In genomic region chr10:127881262-127881661, GRCh38 we compare ENCODE assay signal across 24 cellular contexts. TPM values are rescaled to one million over a fixed set of nuclear protein-coding genes. Genes with fewer than 3 reads are reported as not detected.
A peak's percentile ranks its signal among the peaks of the same experiment; 100 is the strongest.
DNase-seq lines count a peak whose midpoint lies in the region; ATAC-seq and TF ChIP-seq lines count a peak whose summit lies in the region.
"Had no signal": no experiment of that assay in that cellular context is flagged by ENCODE, and none has a peak within 500 bp of the region (broad histone marks: within the 10 kb centered on the region; RNA-seq: fewer than 3 reads in every experiment).

No MANE protein-coding gene starts in this region.

- POLR2A ChIA-PET in CD8-positive, alpha-beta memory T cell (lab: Charles Lee) = no interaction called here

- H3K4me1 Mint-ChIP-seq in CD8-positive, alpha-beta memory T cell = peaks cover 1 to 6% (median 4%) of the 10 kb centered on the region in 3 donors

- peak; percentile 6 to 78 (median 76) for DNase-seq in Peyer's patch
- peak; percentile 79 for DNase-seq in hepatocyte (ENCODE audit: low spot score)
- DNase-seq in RKO (ENCODE audit: low spot score) = no peak
- DNase-seq in stimulated activated CD4-positive, alpha-beta T cell treated with anti-CD3 and anti-CD28 coated beads, Interleukin-4, amount 100 ng/mL, for 24 hours = no peak
- no peak for DNase-seq in CD8-positive, alpha-beta memory T cell
- DNase-seq: activated naive CD8-positive, alpha-beta T cell treated with anti-CD3 and anti-CD28 coated beads for 36 hours; CD4-positive, alpha-beta memory T cell; IMR-90; mammary epithelial cell; NCI-H187 treated with DMSO at 0.1 percent for 48 hours; SHP77 treated with DMSO at 0.1 percent for 48 hours had no signal

- H3K27ac ChIP-seq in 22Rv1 = peak overlapping the region; percentile 25; the same call in 1 of the 2 replicates
- H3K27ac ChIP-seq in Peyer's patch = peak overlapping the region; percentile 10 to 72 (median 41)
- peak overlapping the region; percentile 94 for H3K27ac ChIP-seq in hepatocyte
- peak overlapping the region; percentile 89 for H3K27ac ChIP-seq in neutrophil
- no peak overlapping the region for H3K27ac ChIP-seq in CD8-positive, alpha-beta memory T cell (ENCODE audit: low read depth, low read length)
- H3K27ac ChIP-seq: breast epithelium had no signal

- peaks cover 7% of the 10 kb centered on the region in 2 donors for H3K27me3 Mint-ChIP-seq in CD8-positive, alpha-beta memory T cell
- H3K27me3 Mint-ChIP-seq: activated naive CD8-positive, alpha-beta T cell treated with anti-CD3 and anti-CD28 coated beads for 36 hours had no signal

- CTCF ChIA-PET in CD8-positive, alpha-beta memory T cell (lab: Charles Lee) = no interaction called here

- no peaks in the 10 kb centered on the region for H3K9me2 ChIP-seq in hepatocyte (replicated peaks; ENCODE audit: insufficient read depth)

- H3K9me3 ChIP-seq in Peyer's patch = no peaks in the 10 kb centered on the region
- no peaks in the 10 kb centered on the region for H3K9me3 ChIP-seq in hepatocyte (ENCODE audit: low read depth)
- no peaks in the 10 kb centered on the region for H3K9me3 ChIP-seq in neutrophil
- no peaks in the 10 kb centered on the region for H3K9me3 ChIP-seq in CD8-positive, alpha-beta memory T cell (ENCODE audit: low read length)
- H3K9me3 ChIP-seq: breast epithelium had no signal

- no peak overlapping the region for H3K4me3 Mint-ChIP-seq in CD8-positive, alpha-beta memory T cell
- H3K4me3 Mint-ChIP-seq: activated naive CD8-positive, alpha-beta T cell treated with anti-CD3 and anti-CD28 coated beads for 36 hours; CD4-positive, alpha-beta memory T cell; natural killer cell treated with Interleukin-12 subunit alpha and Interleukin-12 subunit beta and Interleukin-15 and Interleukin-18, amount 100 ng/mL, for 72 hours; stimulated activated naive B cell treated with anti-CD40 and anti-IgM and Interleukin-4, amounts not matched to agents 10 μg/mL and 1 μg/mL and 100 μg/mL, for 72 hours; WTC11 had no signal

- H3K27ac Mint-ChIP-seq in CD8-positive, alpha-beta memory T cell = no peak overlapping the region
- H3K27ac Mint-ChIP-seq: natural killer cell treated with Interleukin-12 subunit alpha and Interleukin-12 subunit beta and Interleukin-15 and Interleukin-18, amount 100 ng/mL, for 72 hours; stimulated activated naive B cell treated with anti-CD40 and anti-IgM and Interleukin-4, amounts not matched to agents 10 μg/mL and 1 μg/mL and 100 μg/mL, for 72 hours; WTC11 had no signal

- peaks cover 0 to 27% (median 0%) of the 10 kb centered on the region in 3 donors for H3K36me3 ChIP-seq in Peyer's patch
- H3K36me3 ChIP-seq in hepatocyte (replicated peaks; ENCODE audit: insufficient read depth, low read depth) = no peaks in the 10 kb centered on the region
- H3K36me3 ChIP-seq in neutrophil = no peaks in the 10 kb centered on the region
- H3K36me3 ChIP-seq in CD8-positive, alpha-beta memory T cell (ENCODE audit: insufficient read depth, low read length) = no peaks in the 10 kb centered on the region
- H3K36me3 ChIP-seq: breast epithelium had no signal

- H3K4me3 ChIP-seq in Peyer's patch = peak overlapping the region in 1 of 4 donors; percentile 6
- no peak overlapping the region for H3K4me3 ChIP-seq in hepatocyte
- peak overlapping the region; percentile 5 to 48 for H3K4me3 ChIP-seq in neutrophil (ENCODE audit: low read depth in 1 of 2, low read length in 1 of 2)
- H3K4me3 ChIP-seq in CD8-positive, alpha-beta memory T cell (ENCODE audit: low read length) = no peak overlapping the region
- H3K4me3 ChIP-seq: breast epithelium had no signal

- TF ChIP-seq CTCF in 22Rv1 (IDR thresholded peaks at IDR 0.05) (no peak), Peyer's patch (IDR thresholded peaks at IDR 0.05) (no peak), hepatocyte (IDR thresholded peaks at IDR 0.05; ENCODE audit: poor library complexity) (no peak), neutrophil (IDR thresholded peaks at IDR 0.05) (no peak)

- H3K4me2 ChIP-seq in hepatocyte = peak overlapping the region; percentile 51

- H3K9me3 Mint-ChIP-seq in CD8-positive, alpha-beta memory T cell = no peaks in the 10 kb centered on the region
- H3K9me3 Mint-ChIP-seq: activated naive CD8-positive, alpha-beta T cell treated with anti-CD3 and anti-CD28 coated beads for 36 hours; CD4-positive, alpha-beta memory T cell; natural killer cell treated with Interleukin-12 subunit alpha and Interleukin-12 subunit beta and Interleukin-15 and Interleukin-18, amount 100 ng/mL, for 72 hours; stimulated activated naive B cell treated with anti-CD40 and anti-IgM and Interleukin-4, amounts not matched to agents 10 μg/mL and 1 μg/mL and 100 μg/mL, for 72 hours; WTC11 had no signal

- H3K79me2 ChIP-seq in hepatocyte = peaks cover 15% of the 10 kb centered on the region

- no peaks in the 10 kb centered on the region for H3K36me3 Mint-ChIP-seq in CD8-positive, alpha-beta memory T cell
- H3K36me3 Mint-ChIP-seq: activated naive CD8-positive, alpha-beta T cell treated with anti-CD3 and anti-CD28 coated beads for 36 hours; CD4-positive, alpha-beta memory T cell; natural killer cell treated with Interleukin-12 subunit alpha and Interleukin-12 subunit beta and Interleukin-15 and Interleukin-18, amount 100 ng/mL, for 72 hours; stimulated activated naive B cell treated with anti-CD40 and anti-IgM and Interleukin-4, amounts not matched to agents 10 μg/mL and 1 μg/mL and 100 μg/mL, for 72 hours; WTC11 had no signal

- no peak for TF ChIP-seq POLR2A in Peyer's patch (IDR thresholded peaks at IDR 0.05)

- peaks cover 4 to 60% (median 11%) of the 10 kb centered on the region in 4 donors for H3K4me1 ChIP-seq in Peyer's patch
- peaks cover 18% of the 10 kb centered on the region for H3K4me1 ChIP-seq in hepatocyte (ENCODE audit: insufficient read depth)
- H3K4me1 ChIP-seq in neutrophil (ENCODE audit: control insufficient read depth in 1 of 2, insufficient read depth in 1 of 2, low read depth in 1 of 2, low read length in 1 of 2) = peaks cover 56 to 57% of the 10 kb centered on the region in 2 experiments
- no peaks in the 10 kb centered on the region for H3K4me1 ChIP-seq in CD8-positive, alpha-beta memory T cell (ENCODE audit: insufficient read depth, low read length)
- H3K4me1 ChIP-seq: breast epithelium had no signal

- WGBS in hepatocyte (ENCODE audit: low lambda C conversion rate, missing lambda C conversion rate) = 84% methylated on average over 8 of the region's 8 CpGs

- no peak for ATAC-seq in GM18511 (IDR thresholded peaks at IDR 0.05; ENCODE audit: unreplicated experiment)
- ATAC-seq: WTC11 had no signal

- H2AFZ ChIP-seq in hepatocyte = no peak overlapping the region

- H4K20me1 ChIP-seq in hepatocyte (ENCODE audit: insufficient read depth, poor library complexity, severe bottlenecking) = no peaks in the 10 kb centered on the region

- H3K27me3 ChIP-seq in Peyer's patch (no peaks in the 10 kb centered on the region), hepatocyte (no peaks in the 10 kb centered on the region), neutrophil (no peaks in the 10 kb centered on the region)
- no peaks in the 10 kb centered on the region for H3K27me3 ChIP-seq in CD8-positive, alpha-beta memory T cell (ENCODE audit: insufficient read depth, low read length, poor library complexity, severe bottlenecking)
- H3K27me3 ChIP-seq: breast epithelium had no signal

RNA-seq across cellular contexts. Expression of gene CLRN3, which starts 11.5 kb away (rescaled TPM):
- 100 to 1,000 TPM in 2 of 4 donors, 10 to 100 TPM in 1, 1 to 10 TPM in 1; 7.4 to 215 (median 109) TPM for total RNA-seq in Peyer's patch
- total RNA-seq in hepatocyte = 49.0 and 52.8 TPM in 2 replicates
- polyA plus RNA-seq in hepatocyte = 13.5 and 21.5 TPM in 2 replicates
- not detected for total RNA-seq in CD8-positive, alpha-beta memory T cell
- not detected for polyA plus RNA-seq in CD8-positive, alpha-beta memory T cell
- total RNA-seq: activated naive CD8-positive, alpha-beta T cell treated with anti-CD3 and anti-CD28 coated beads for 36 hours; CD4-positive, alpha-beta memory T cell; esophagus mucosa; glomerular endothelial cell; H1; IMR-90; mammary epithelial cell; natural killer cell treated with Interleukin-12 subunit alpha and Interleukin-12 subunit beta and Interleukin-15 and Interleukin-18, amount 100 ng/mL, for 72 hours; pulmonary artery endothelial cell; T-helper 2 cell treated with Interferon-gamma antibody and Interleukin-4, amounts not matched to agents 100 ng/mL and 5 ng/mL, for 36 hours; ureter; WTC11 had no signal
- polyA plus RNA-seq: CD4-positive, alpha-beta memory T cell; H1; IMR-90; mammary epithelial cell had no signal

RNA-seq across cellular contexts. Expression of gene PTPRE, which starts 25.6 kb away (rescaled TPM):
- total RNA-seq in Peyer's patch (10 to 100 TPM; 24.0 to 48.7 (median 35.4) TPM), hepatocyte (4.1 and 10.1 TPM in 2 replicates)
- polyA plus RNA-seq in hepatocyte = 3.2 and 5.0 TPM in 2 replicates
- total RNA-seq in CD8-positive, alpha-beta memory T cell = 10 to 100 TPM; 25.2 to 29.5 TPM
- polyA plus RNA-seq in CD8-positive, alpha-beta memory T cell = 26.0 TPM

Comparison
In these comparisons a context has a peak if more than half of its experiments do, and no peak if none do; other contexts are left out.
1. DNase-seq: peak in Peyer's patch (3 of 3) and hepatocyte (single experiment); none in RKO (single experiment), stimulated activated CD4-positive, alpha-beta T cell treated with anti-CD3 and anti-CD28 coated beads, Interleukin-4, amount 100 ng/mL, for 24 hours (single experiment) and CD8-positive, alpha-beta memory T cell (0 of 5).
2. H3K4me3 ChIP-seq: peak in neutrophil (2 of 2); none in hepatocyte (single experiment) and CD8-positive, alpha-beta memory T cell (single experiment).
3. RNA of gene CLRN3, which starts 11.5 kb away (total RNA-seq): 7.4 to 215 TPM in Peyer's patch and 49.0 to 52.8 TPM in hepatocyte; not detected in CD8-positive, alpha-beta memory T cell; every median in the first group is over 4 times any median in the second.